In the genomic region with DNA sequence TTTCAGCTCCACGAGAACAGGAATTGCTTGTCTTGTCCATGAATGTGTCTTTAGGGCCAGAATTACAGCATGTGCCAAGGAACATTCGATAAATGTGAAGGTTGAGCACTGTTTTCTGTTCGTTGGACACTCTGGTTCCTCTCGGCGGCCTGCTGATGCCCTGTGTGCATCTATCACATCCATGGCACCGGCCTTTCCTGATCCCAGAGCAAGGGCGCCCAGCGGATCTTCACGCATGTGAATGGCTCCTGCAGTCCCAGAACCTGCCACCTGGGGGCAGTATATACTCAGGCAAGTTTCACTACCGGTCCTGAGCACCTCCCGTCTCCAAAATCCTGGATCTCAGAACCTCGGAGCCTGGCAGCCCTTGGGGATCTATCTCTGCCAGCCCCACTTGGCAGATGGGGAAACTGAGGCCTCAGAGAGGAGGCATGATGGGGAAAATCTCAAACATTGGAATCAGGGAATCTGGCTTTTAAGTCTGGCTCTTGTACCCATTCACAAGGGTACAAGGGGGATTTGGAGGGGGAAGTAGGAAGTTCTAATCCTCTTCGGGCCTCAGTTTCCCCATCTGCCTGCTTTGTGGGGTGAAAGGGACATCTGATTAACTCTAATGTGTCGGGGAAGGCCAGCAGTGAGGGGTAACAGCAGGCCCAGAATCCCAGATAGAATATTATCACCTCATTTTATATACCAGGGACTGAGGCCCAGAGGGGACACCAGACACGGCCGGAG, we compare ENCODE assay signal across 8 cellular contexts. TPM values are rescaled to one million over a fixed set of nuclear protein-coding genes. Genes with fewer than 3 reads are reported as not detected.
DNase-seq lines count a peak whose midpoint lies in the region; ATAC-seq and TF ChIP-seq lines count a peak whose summit lies in the region.

No MANE protein-coding gene starts in this region.

- H3K27me3 ChIP-seq in BJ (ENCODE audit: control insufficient read depth, insufficient read depth, low read length) (no peaks in the 10 kb centered on the region), lung (ENCODE audit: control insufficient read depth, insufficient read depth) (no peaks in the 10 kb centered on the region)

- POLR2A ChIA-PET in BJ (lab: Charles Lee) = no interaction called here

- H3K4me3 Mint-ChIP-seq in HFFc6 = no peak overlapping the region

- TF ChIP-seq CTCF in BJ (IDR thresholded peaks at IDR 0.05; ENCODE audit: insufficient read depth, low read depth, low read length) (peak; percentile 93), HFFc6 (IDR thresholded peaks at IDR 0.05) (peak; percentile 100), lung (IDR thresholded peaks at IDR 0.05; ENCODE audit: control extremely low read depth, extremely low read depth) (peak; percentile 99)

- DNase-seq in BJ (ENCODE audit: low read depth) (no peak), HFFc6 (peak; percentile 68), NCI-H748 treated with DMSO at 0.1 percent for 48 hours (lab: John Stamatoyannopoulos, UW) (peak; percentile 52), dermis blood vessel endothelial cell (peak; percentile 89), lung (ENCODE audit: low spot score) (peak; percentile 95)
- DNase-seq in activated CD4-positive, alpha-beta T cell treated with anti-CD3 and anti-CD28 coated beads, Interleukin-2, amount 50 U/mL, for 4 hours = peak; percentile 87 to 93
- DNase-seq in stimulated activated CD8-positive, alpha-beta memory T cell treated with anti-CD3 and anti-CD28 coated beads, Interleukin-12 subunit alpha, Interleukin-12 subunit beta, amount 100 ng/mL, for 4 hours (ENCODE audit: low read depth) = peak; percentile 66

- no peak overlapping the region for H3K27ac Mint-ChIP-seq in HFFc6

- H3K9me3 ChIP-seq in lung (ENCODE audit: control insufficient read depth in 2 of 2, insufficient read depth in 1 of 2, low read length in 1 of 2) = no peaks in the 10 kb centered on the region

- no peak for ATAC-seq in lung (ENCODE audit: insufficient read depth, low FRiP score)
- ATAC-seq in HG03378 (IDR thresholded peaks at IDR 0.05; ENCODE audit: unreplicated experiment) = no peak

- no peaks in the 10 kb centered on the region for H3K9me3 Mint-ChIP-seq in HFFc6

- peaks cover 14% of the 10 kb centered on the region for H3K4me1 Mint-ChIP-seq in HFFc6 (ENCODE audit: low read depth)

- no peaks in the 10 kb centered on the region for H3K36me3 Mint-ChIP-seq in HFFc6 (ENCODE audit: low read depth)

- no peak overlapping the region for H3K27ac ChIP-seq in lung (ENCODE audit: low read depth in 1 of 2, low read length in 1 of 2)

- H3K36me3 ChIP-seq in BJ (ENCODE audit: control insufficient read depth, insufficient read depth, low read length) = no peaks in the 10 kb centered on the region
- no peaks in the 10 kb centered on the region for H3K36me3 ChIP-seq in lung (ENCODE audit: control insufficient read depth in 2 of 2, insufficient read depth in 2 of 2, low read length in 2 of 2)

- H3K27me3 Mint-ChIP-seq in HFFc6 (ENCODE audit: insufficient read depth) = no peaks in the 10 kb centered on the region; the same call in 1 of the 2 replicates

- WGBS in lung, 2 donors = 20 to 21% methylated on average over 16 of the region's 16 CpGs

- H3K4me3 ChIP-seq in BJ (ENCODE audit: low read depth, low read length) = no peak overlapping the region
- no peak overlapping the region for H3K4me3 ChIP-seq in lung

- peaks cover 0 to 4% of the 10 kb centered on the region in 2 donors for H3K4me1 ChIP-seq in lung (ENCODE audit: control insufficient read depth in 2 of 2, insufficient read depth in 2 of 2, low read length in 2 of 2)

- CTCF ChIA-PET in BJ (lab: Yijun Ruan, JAX) = interaction anchor here (0.6 to 8.9 kb wide), 32 partner anchors 8 to 603 kb away, joined by 3 to 195 read pairs (median 4); no protein-coding TSS in a partner anchor

RNA-seq across cellular contexts. Expression of gene CEBPB, which starts 4.3 kb away (rescaled TPM):
- polyA plus RNA-seq in BJ (2011; rRNA removed) = 23.3 and 24.6 TPM in 2 replicates
- 7.7 and 10.9 TPM in 2 replicates for polyA minus RNA-seq in BJ (2011; rRNA and poly(A)+ RNA removed)
- total RNA-seq in HFFc6 (2021; fragmentation: NEBNext Ultra II Directional; extraction: Animal tissue kit (Norgen Biotek cat#: 25700)) = 10 to 100 TPM; 57.9 to 62.8 (median 59.8) TPM
- total RNA-seq in dermis blood vessel endothelial cell = 18.4 and 29.1 TPM in 2 replicates
- 100 to 1,000 TPM in 1 of 2 donors, 10 to 100 TPM in 1; 54.6 to 296 TPM for total RNA-seq in lung
- polyA plus RNA-seq in lung = 100 to 1,000 TPM in 1 of 2 donors, 10 to 100 TPM in 1; 53.2 to 194 TPM

RNA-seq across cellular contexts. Expression of gene PEDS1, which starts 32.8 kb away (rescaled TPM):
- polyA plus RNA-seq in BJ (2011; rRNA removed) (26.1 and 52.3 TPM in 2 replicates), lung (10 to 100 TPM; 34.0 to 43.4 TPM)
- 54.5 and 98.1 TPM in 2 replicates for polyA minus RNA-seq in BJ (2011; rRNA and poly(A)+ RNA removed)
- 10 to 100 TPM; 25.8 to 29.8 (median 27.8) TPM for total RNA-seq in HFFc6 (2021; fragmentation: NEBNext Ultra II Directional; extraction: Animal tissue kit (Norgen Biotek cat#: 25700))
- total RNA-seq in dermis blood vessel endothelial cell (17.2 and 20.8 TPM in 2 replicates), lung (10 to 100 TPM; 21.9 to 34.8 TPM)
